ENCODE assay signal across 31 cellular contexts in genomic region chr2:9144617-9145016, GRCh38.
A peak's percentile ranks its signal among the peaks of the same experiment; 100 is the strongest.
DNase-seq lines count a peak whose midpoint lies in the region; ATAC-seq and TF ChIP-seq lines count a peak whose summit lies in the region.
"Had no signal": no experiment of that assay in that cellular context is flagged by ENCODE, and none has a peak within 500 bp of the region (broad histone marks: within the 10 kb centered on the region; RNA-seq: fewer than 3 reads in every experiment).

No MANE protein-coding gene starts in this region.

- H2BK120ac ChIP-seq in H9 (ENCODE audit: low read depth, low read length, poor library complexity, severe bottlenecking): no peak overlapping the region

- no peak overlapping the region for H2BK5ac ChIP-seq in H9 (ENCODE audit: insufficient read length, low read length)

- H3K4me1 ChIP-seq in BLaER1 (peaks cover 98% of the 10 kb centered on the region), Panc1 (ENCODE audit: control insufficient read depth, insufficient read depth, low read length) (peaks cover 31% of the 10 kb centered on the region), H9 (ENCODE audit: insufficient read depth, low read length) (no peaks in the 10 kb centered on the region)

- CTCF ChIA-PET in Panc1 (lab: Charles Lee): interaction anchor here (0.6 kb wide), 1 partner anchor 89 kb away, joined by 4 read pairs; no protein-coding TSS in a partner anchor

- H3K36me3 Mint-ChIP-seq in H9 (ENCODE audit: insufficient read depth in 1 of 3, low read depth in 3 of 3): no peaks in the 10 kb centered on the region
- H3K36me3 Mint-ChIP-seq: activated naive CD4-positive, alpha-beta T cell treated with anti-CD3 and anti-CD28 coated beads, Interleukin-2, amount 50 U/mL, for 72 hours had no signal

- H3K18ac ChIP-seq in H9 (ENCODE audit: insufficient read length, low read depth, low read length): no peak overlapping the region

- no peak overlapping the region for H4K91ac ChIP-seq in H9 (ENCODE audit: insufficient read length, low read depth, low read length)

- no peak overlapping the region for H2AFZ ChIP-seq in H9 (ENCODE audit: low read length)
- H2AFZ ChIP-seq: GM23338 had no signal

- no peaks in the 10 kb centered on the region for H3K79me1 ChIP-seq in H9 (ENCODE audit: insufficient read depth, low read depth, low read length, poor library complexity, severe bottlenecking)

- BruUV-seq in Panc1 (replicated peaks; lab: Mats Ljungman, UMichigan): no TSS peak

- no peak overlapping the region for H3K4me3 Mint-ChIP-seq in H9
- H3K4me3 Mint-ChIP-seq: activated CD8-positive, alpha-beta T cell treated with anti-CD3 and anti-CD28 coated beads for 36 hours; GM23338; stimulated activated naive CD8-positive, alpha-beta T cell treated with anti-CD3 and anti-CD28 coated beads, Interleukin-15, amount 100 ng/mL, for 72 hours; T-helper 17 cell had no signal

- in situ Hi-C loops in Panc1 (cut with HindIII; ENCODE audit: low pct_unique_long_range_greater_than_20kb, low sequenced_read_pairs): no loop called here

- H3K9ac ChIP-seq in BLaER1: peak overlapping the region; percentile 20; the same call in 1 of the 2 replicates
- H3K9ac ChIP-seq in H9 (ENCODE audit: extremely low read depth, insufficient read length, low read length): no peak overlapping the region

- intact Hi-C loops in Panc1 (cut with micrococcal nuclease; ENCODE audit: unreplicated experiment): loop anchor here (5.0 to 10.0 kb wide), 5 partner anchors 63 to 230 kb away; partner anchors contain the start of gene ASAP2

- no peak overlapping the region for H2BK15ac ChIP-seq in H9 (ENCODE audit: low read depth, low read length)

- H3K56ac ChIP-seq in H9 (ENCODE audit: insufficient read length, low read depth, low read length): no peak overlapping the region

- H3K9me3 Mint-ChIP-seq in H9: no peaks in the 10 kb centered on the region
- H3K9me3 Mint-ChIP-seq: activated CD8-positive, alpha-beta T cell treated with anti-CD3 and anti-CD28 coated beads for 36 hours; activated naive CD4-positive, alpha-beta T cell treated with anti-CD3 and anti-CD28 coated beads, Interleukin-2, amount 50 U/mL, for 72 hours; activated T-helper 2 cell treated with anti-CD3 and anti-CD28 coated beads, Interferon-gamma antibody, Interleukin-2, Interleukin-4, amounts not matched to agents 10 μg/mL and 5 μg/mL and 100 μg/mL, durations not matched to agents 14 hours and 24 hours and 36 hours; GM23338; nephron; stimulated activated naive CD8-positive, alpha-beta T cell treated with anti-CD3 and anti-CD28 coated beads, Interleukin-15, amount 100 ng/mL, for 72 hours had no signal

- POLR2A ChIA-PET in Panc1 (lab: Charles Lee): interaction anchor here (0.6 kb wide), 1 partner anchor 34 kb away, joined by 5 read pairs; no protein-coding TSS in a partner anchor

- H3T11ph ChIP-seq in H9 (ENCODE audit: low read length): no peak overlapping the region

- no peak overlapping the region for H2BK12ac ChIP-seq in H9 (ENCODE audit: insufficient read length, low read depth, low read length)

- H3K27ac Mint-ChIP-seq in H9: no peak overlapping the region
- H3K27ac Mint-ChIP-seq: activated CD8-positive, alpha-beta T cell treated with anti-CD3 and anti-CD28 coated beads for 36 hours; activated naive CD4-positive, alpha-beta T cell treated with anti-CD3 and anti-CD28 coated beads, Interleukin-2, amount 50 U/mL, for 72 hours; activated T-helper 2 cell treated with anti-CD3 and anti-CD28 coated beads, Interferon-gamma antibody, Interleukin-2, Interleukin-4, amounts not matched to agents 10 μg/mL and 5 μg/mL and 100 μg/mL, durations not matched to agents 14 hours and 24 hours and 36 hours; GM23338; nephron; stimulated activated naive CD8-positive, alpha-beta T cell treated with anti-CD3 and anti-CD28 coated beads, Interleukin-15, amount 100 ng/mL, for 72 hours; T-helper 17 cell had no signal

- H3K14ac ChIP-seq in H9 (ENCODE audit: insufficient read depth, low read length): no peak overlapping the region

- WGBS in H9 (ENCODE audit: extremely low coverage, insufficient read length, low lambda C conversion rate): no CpG with 5 or more reads among the region's 5 CpGs

- no peaks in the 10 kb centered on the region for H3K9me3 ChIP-seq in BLaER1
- H3K9me3 ChIP-seq in Panc1 (ENCODE audit: control insufficient read depth, insufficient read depth, low read depth, low read length): no peaks in the 10 kb centered on the region
- H3K9me3 ChIP-seq in H9 (ENCODE audit: control insufficient read depth, low read depth, low read length): no peaks in the 10 kb centered on the region
- H3K9me3 ChIP-seq: lower lobe of right lung, mucosa of descending colon, pancreas, tibial nerve had no signal

- H3K4ac ChIP-seq in H9 (ENCODE audit: low read depth, low read length): no peak overlapping the region

- ATAC-seq in Panc1 (no peak), HG03439 (IDR thresholded peaks at IDR 0.05; ENCODE audit: unreplicated experiment) (no peak)
- ATAC-seq: activated CD8-positive, alpha-beta T cell treated with anti-CD3 and anti-CD28 coated beads for 36 hours; activated naive CD4-positive, alpha-beta T cell treated with anti-CD3 and anti-CD28 coated beads, Interleukin-2, amount 50 U/mL, for 72 hours; GM23338; lower lobe of right lung; mucosa of descending colon; pancreas; stimulated activated naive CD8-positive, alpha-beta T cell treated with anti-CD3 and anti-CD28 coated beads, Interleukin-15, amount 100 ng/mL, for 72 hours; T-helper 17 cell had no signal

- H3K27me3 ChIP-seq in BLaER1 (no peaks in the 10 kb centered on the region), Panc1 (ENCODE audit: control insufficient read depth, insufficient read depth, low read length) (no peaks in the 10 kb centered on the region), H9 (ENCODE audit: insufficient read depth, low read length) (peaks cover 2% of the 10 kb centered on the region; the same call in 1 of the 2 replicates)
- H3K27me3 ChIP-seq: pancreas, tibial nerve had no signal

- peaks cover 79% of the 10 kb centered on the region for H3K27me3 Mint-ChIP-seq in H9 (ENCODE audit: low read depth)

- no peak overlapping the region for H3K23ac ChIP-seq in H9 (ENCODE audit: insufficient read length, low read depth, low read length)

- H3K79me2 ChIP-seq in H9 (ENCODE audit: insufficient read depth, low read length): no peaks in the 10 kb centered on the region

- DNase-seq in Panc1 (ENCODE audit: low read depth, low spot score) (no peak), epithelial cell of prostate (ENCODE audit: low read depth, low spot score) (no peak), myocyte (ENCODE audit: low read depth) (peak; percentile 35), SK-N-DZ (ENCODE audit: low spot score) (no peak), H9 (no peak)
- DNase-seq in activated naive CD4-positive, alpha-beta T cell treated with anti-CD3 and anti-CD28 coated beads, Interleukin-2, amount 50 U/mL, for 16 hours: no peak
- DNase-seq: ACHN; activated CD4-positive, alpha-beta T cell treated with anti-CD3 and anti-CD28 coated beads for 1 hour; activated CD8-positive, alpha-beta T cell treated with anti-CD3 and anti-CD28 coated beads for 36 hours; aorta; DND-41; lower lobe of right lung; mucosa of descending colon; NCI-H1048; NCI-H187 treated with DMSO at 0.1 percent for 48 hours; NCI-H526; pancreas; retina; RPMI8226; small intestine; stimulated activated naive CD8-positive, alpha-beta T cell treated with anti-CD3 and anti-CD28 coated beads, Interleukin-15, amount 100 ng/mL, for 72 hours; T-helper 17 cell had no signal

- H3K36me3 ChIP-seq in BLaER1 (no peaks in the 10 kb centered on the region), Panc1 (ENCODE audit: control insufficient read depth, insufficient read depth, low read length) (no peaks in the 10 kb centered on the region)
- H3K36me3 ChIP-seq: lower lobe of right lung, pancreas, tibial nerve had no signal

- H3K4me2 ChIP-seq in BLaER1: peak overlapping the region; percentile 71
- H3K4me2 ChIP-seq in H9 (ENCODE audit: insufficient read depth, insufficient read length, low read length): no peak overlapping the region
- H3K4me2 ChIP-seq: GM23338 had no signal

- H4K20me1 ChIP-seq in BLaER1 (no peaks in the 10 kb centered on the region), H9 (ENCODE audit: control insufficient read depth, insufficient read depth, insufficient read length) (no peaks in the 10 kb centered on the region)

- peaks cover 8 to 24% of the 10 kb centered on the region in 2 experiments for H3K4me1 Mint-ChIP-seq in H9
- H3K4me1 Mint-ChIP-seq: nephron had no signal

- no peak overlapping the region for H2AK5ac ChIP-seq in H9 (ENCODE audit: insufficient read length, low read length)

- TF ChIP-seq CTCF in Panc1 (IDR thresholded peaks at IDR 0.05) (no peak), H9 (conservative IDR thresholded peaks at IDR 0.05) (no peak)

- peak overlapping the region; percentile 86 for H3K27ac ChIP-seq in BLaER1
- H3K27ac ChIP-seq in Panc1 (ENCODE audit: low read length): peak overlapping the region; percentile 94; the same call in 1 of the 2 replicates
- peak overlapping the region; percentile 40 for H3K27ac ChIP-seq in epithelial cell of prostate
- H3K27ac ChIP-seq in H9 (ENCODE audit: insufficient read length, low read depth, low read length): no peak overlapping the region
- H3K27ac ChIP-seq: C4-2B, lower lobe of right lung, pancreas, SK-N-MC, tibial nerve had no signal

- H4K5ac ChIP-seq in H9 (ENCODE audit: insufficient read length, low read depth, low read length): no peak overlapping the region

- no peak overlapping the region for H3K4me3 ChIP-seq in BLaER1
- H3K4me3 ChIP-seq in Panc1 (ENCODE audit: low read depth in 2 of 2, low read length in 2 of 2): no peak overlapping the region
- H3K4me3 ChIP-seq: GM23338, lower lobe of right lung, mucosa of descending colon, pancreas, SK-N-MC, tibial nerve had no signal

- H2BK20ac ChIP-seq in H9 (ENCODE audit: low read depth, low read length, poor library complexity, severe bottlenecking): no peak overlapping the region

- no peaks in the 10 kb centered on the region for H3K23me2 ChIP-seq in H9 (ENCODE audit: insufficient read length, low read depth, low read length, poor library complexity, severe bottlenecking)

- no peak overlapping the region for H4K8ac ChIP-seq in H9 (replicated peaks; ENCODE audit: insufficient read length, low read depth, low read length)
